Comparison of ENCODE assay signal across 1 cellular context in genomic region chr14:103314496-103315277, GRCh38.
TF ChIP-seq lines count a peak whose summit lies in the region.

No MANE protein-coding gene starts in this region.

TF ChIP-seq in K562, 482 proteins besides CTCF, POLR2A, EP300 and RAD21 (continued from another document and continues in another):
- TF ChIP-seq MBD1 (CRISPR knock-in tag; IDR thresholded peaks at IDR 0.05): no peak
- TF ChIP-seq HSF4 (CRISPR knock-in tag; IDR thresholded peaks at IDR 0.05; ENCODE audit: borderline replicate concordance): no peak
- TF ChIP-seq E2F5 (CRISPR knock-in tag; IDR thresholded peaks at IDR 0.05): no peak
- TF ChIP-seq NCOA4 (IDR thresholded peaks at IDR 0.05; ENCODE audit: partially characterized antibody): no peak
- TF ChIP-seq USF2 (CRISPR knock-in tag; IDR thresholded peaks at IDR 0.05): no peak
- TF ChIP-seq ZNF57 (CRISPR knock-in tag; IDR thresholded peaks at IDR 0.05): no peak
- TF ChIP-seq IFI16 (CRISPR knock-in tag; IDR thresholded peaks at IDR 0.05): no peak
- TF ChIP-seq IRF2 (CRISPR knock-in tag; IDR thresholded peaks at IDR 0.05): no peak
- TF ChIP-seq CBX2 (IDR thresholded peaks at IDR 0.05; ENCODE audit: insufficient read depth, low read length, poor library complexity, severe bottlenecking): no peak
- no peak for TF ChIP-seq SAFB (IDR thresholded peaks at IDR 0.05; ENCODE audit: borderline replicate concordance, low read depth, low read length)
- TF ChIP-seq ZC3H11A (IDR thresholded peaks at IDR 0.05; ENCODE audit: low read depth, low read length): no peak
- TF ChIP-seq YY1 (IDR thresholded peaks at IDR 0.05; ENCODE audit: borderline replicate concordance in 1 of 3, control insufficient read depth in 1 of 3, extremely low read depth in 1 of 3, insufficient read depth in 3 of 3, insufficient read length in 1 of 3, insufficient replicate concordance in 2 of 3, low read depth in 1 of 3, low read length in 2 of 3): no peak
- no peak for TF ChIP-seq HDAC6 (IDR thresholded peaks at IDR 0.05; ENCODE audit: low read depth, low read length)
- no peak for TF ChIP-seq CTCFL (IDR thresholded peaks at IDR 0.05; ENCODE audit: borderline replicate concordance, insufficient read depth, low read depth, low read length, poor library complexity, severe bottlenecking)
- TF ChIP-seq HLTF (IDR thresholded peaks at IDR 0.05): no peak
- TF ChIP-seq SP2 (IDR thresholded peaks at IDR 0.05; ENCODE audit: extremely low read depth, low read depth, low read length, poor library complexity, severe bottlenecking): no peak
- no peak for TF ChIP-seq E2F8 (IDR thresholded peaks at IDR 0.05; ENCODE audit: low read depth, partially characterized antibody)
- TF ChIP-seq ZNF133 (CRISPR knock-in tag; IDR thresholded peaks at IDR 0.05): no peak
- no peak for TF ChIP-seq SNRNP70 (optimal IDR thresholded peaks at IDR 0.05; ENCODE audit: low read depth, low read length)
- TF ChIP-seq ZNF311 (CRISPR knock-in tag; IDR thresholded peaks at IDR 0.05): no peak
- no peak for TF ChIP-seq XRCC5 (IDR thresholded peaks at IDR 0.05; ENCODE audit: low read depth, low read length)
- TF ChIP-seq PHB (CRISPR knock-in tag; IDR thresholded peaks at IDR 0.05): no peak
- TF ChIP-seq CXXC5 (CRISPR knock-in tag; IDR thresholded peaks at IDR 0.05): peak; percentile 82
- TF ChIP-seq SIX5 (IDR thresholded peaks at IDR 0.05; ENCODE audit: borderline replicate concordance in 1 of 2, insufficient read depth in 1 of 2, low read depth in 1 of 2, low read length in 2 of 2): no peak
- no peak for TF ChIP-seq NELFE (IDR thresholded peaks at IDR 0.05; ENCODE audit: insufficient read depth, insufficient read length)
- TF ChIP-seq U2AF2 (optimal IDR thresholded peaks at IDR 0.05; ENCODE audit: low read depth, low read length): no peak
- no peak for TF ChIP-seq ZNF212 (CRISPR knock-in tag; IDR thresholded peaks at IDR 0.05)
- TF ChIP-seq ZNF431 (CRISPR knock-in tag; IDR thresholded peaks at IDR 0.05): no peak
- TF ChIP-seq DEAF1 (CRISPR knock-in tag; IDR thresholded peaks at IDR 0.05): no peak
- no peak for TF ChIP-seq ZNF354B (CRISPR knock-in tag; IDR thresholded peaks at IDR 0.05)
- no peak for TF ChIP-seq ZFP30 (CRISPR knock-in tag; IDR thresholded peaks at IDR 0.05; ENCODE audit: borderline replicate concordance)
- no peak for TF ChIP-seq ZNF12 (CRISPR knock-in tag; IDR thresholded peaks at IDR 0.05)
- TF ChIP-seq ZNF79 (CRISPR knock-in tag; IDR thresholded peaks at IDR 0.05; ENCODE audit: low read depth): no peak
- no peak for TF ChIP-seq ZNF740 (CRISPR knock-in tag; IDR thresholded peaks at IDR 0.05)
- no peak for TF ChIP-seq ZNF740 (tag; IDR thresholded peaks at IDR 0.05)
- TF ChIP-seq TEAD1 (CRISPR knock-in tag; IDR thresholded peaks at IDR 0.05): no peak
- no peak for TF ChIP-seq POLR3G (IDR thresholded peaks at IDR 0.05; ENCODE audit: extremely low read depth, insufficient read length, insufficient replicate concordance)
- TF ChIP-seq POLR2B (IDR thresholded peaks at IDR 0.05; ENCODE audit: low read depth, partially characterized antibody): no peak
- TF ChIP-seq ZNF277 (CRISPR knock-in tag; IDR thresholded peaks at IDR 0.05; ENCODE audit: borderline replicate concordance): no peak
- no peak for TF ChIP-seq SRSF7 (optimal IDR thresholded peaks at IDR 0.05; ENCODE audit: low read depth, low read length)
- no peak for TF ChIP-seq ZNF778 (CRISPR knock-in tag; IDR thresholded peaks at IDR 0.05)
- no peak for TF ChIP-seq HDAC3 (IDR thresholded peaks at IDR 0.05; ENCODE audit: borderline replicate concordance, partially characterized antibody)
- no peak for TF ChIP-seq CBX5 (IDR thresholded peaks at IDR 0.05; ENCODE audit: borderline replicate concordance, low read depth)
- no peak for TF ChIP-seq MCM7 (IDR thresholded peaks at IDR 0.05)
- no peak for TF ChIP-seq MTF1 (CRISPR knock-in tag; IDR thresholded peaks at IDR 0.05; ENCODE audit: borderline replicate concordance)
- no peak for TF ChIP-seq ZFP1 (CRISPR knock-in tag; IDR thresholded peaks at IDR 0.05)
- TF ChIP-seq HDAC1 (IDR thresholded peaks at IDR 0.05): peak in 1 of 2 experiments; percentile 67; a peak in 2 of 4 replicates
- TF ChIP-seq TAL1 (IDR thresholded peaks at IDR 0.05): peak; percentile 85
- no peak for TF ChIP-seq PRPF4 (IDR thresholded peaks at IDR 0.05; ENCODE audit: insufficient read depth, low read depth, low read length, poor library complexity, severe bottlenecking)
- no peak for TF ChIP-seq POLR3A (IDR thresholded peaks at IDR 0.05; ENCODE audit: borderline replicate concordance, extremely low read depth, insufficient read depth, insufficient read length)
- TF ChIP-seq SMAD2 (IDR thresholded peaks at IDR 0.05; ENCODE audit: low read depth, low read length): no peak
- TF ChIP-seq RBM39 (optimal IDR thresholded peaks at IDR 0.05; ENCODE audit: low read depth, low read length): no peak
- TF ChIP-seq ZNF217 (CRISPR knock-in tag; IDR thresholded peaks at IDR 0.05): no peak
- no peak for TF ChIP-seq E2F4 (CRISPR knock-in tag; IDR thresholded peaks at IDR 0.05; ENCODE audit: low read depth)
- no peak for TF ChIP-seq RBM34 (IDR thresholded peaks at IDR 0.05; ENCODE audit: borderline replicate concordance, insufficient read depth, low read length)
- no peak for TF ChIP-seq SMARCB1 (IDR thresholded peaks at IDR 0.05; ENCODE audit: insufficient read length, low read depth)
- no peak for TF ChIP-seq NR1H2 (CRISPR knock-in tag; IDR thresholded peaks at IDR 0.05)
